21 cellular contexts compared by ENCODE assay signal in genomic region chr7:47739901-47740300, GRCh38.
"Had no signal": no experiment of that assay in that cellular context is flagged by ENCODE, and none has a peak within 500 bp of the region (broad histone marks: within the 10 kb centered on the region; RNA-seq: fewer than 3 reads in every experiment).

No MANE protein-coding gene starts in this region.

- H3K27me3 ChIP-seq: colonic mucosa, ovary, right atrium auricular region, tibial artery, upper lobe of right lung, vagina had no signal

- H3K4me3 Mint-ChIP-seq: endodermal cell, immature natural killer cell, memory B cell had no signal

- ATAC-seq: foreskin keratinocyte; left cardiac atrium; lower lobe of right lung; stimulated activated naive CD8-positive, alpha-beta T cell treated with anti-CD3 and anti-CD28 coated beads, Interleukin-15, Interleukin-2, amounts not matched to agents 100 U/mL and 50 U/mL, for 24 hours; upper lobe of right lung had no signal

- H3K27ac ChIP-seq: colonic mucosa, foreskin keratinocyte, left ventricle myocardium inferior, lower lobe of right lung, ovary, right atrium auricular region, suprapubic skin, tibial artery, upper lobe of right lung, vagina had no signal

- H3K36me3 Mint-ChIP-seq: immature natural killer cell, memory B cell, naive B cell had no signal

- H3K27ac Mint-ChIP-seq: endodermal cell had no signal

- H3K9me3 Mint-ChIP-seq: endodermal cell, immature natural killer cell, memory B cell, naive B cell had no signal

- H3K9me3 ChIP-seq: colonic mucosa, left ventricle myocardium inferior, lower lobe of right lung, ovary, right atrium auricular region, suprapubic skin, tibial artery, upper lobe of right lung, vagina had no signal

- H3K4me3 ChIP-seq: colonic mucosa, left ventricle myocardium inferior, lower lobe of right lung, ovary, right atrium auricular region, suprapubic skin, tibial artery, upper lobe of right lung, vagina had no signal

- DNase-seq: colonic mucosa; effector CD4-positive, alpha-beta T cell; endodermal cell; erythroblast; foreskin keratinocyte; immature natural killer cell; kidney; left cardiac atrium; left ventricle myocardium inferior; lower lobe of right lung; naive B cell; ovary; small intestine; stimulated activated CD4-positive, alpha-beta T cell treated with anti-CD3 and anti-CD28 coated beads, Interleukin-2, amount 100 ng/mL, for 48 hours; stimulated activated naive CD8-positive, alpha-beta T cell treated with anti-CD3 and anti-CD28 coated beads, Interleukin-15, Interleukin-2, amounts not matched to agents 100 U/mL and 50 U/mL, for 24 hours; tibial artery; upper lobe of right lung had no signal
